In the genomic region with DNA sequence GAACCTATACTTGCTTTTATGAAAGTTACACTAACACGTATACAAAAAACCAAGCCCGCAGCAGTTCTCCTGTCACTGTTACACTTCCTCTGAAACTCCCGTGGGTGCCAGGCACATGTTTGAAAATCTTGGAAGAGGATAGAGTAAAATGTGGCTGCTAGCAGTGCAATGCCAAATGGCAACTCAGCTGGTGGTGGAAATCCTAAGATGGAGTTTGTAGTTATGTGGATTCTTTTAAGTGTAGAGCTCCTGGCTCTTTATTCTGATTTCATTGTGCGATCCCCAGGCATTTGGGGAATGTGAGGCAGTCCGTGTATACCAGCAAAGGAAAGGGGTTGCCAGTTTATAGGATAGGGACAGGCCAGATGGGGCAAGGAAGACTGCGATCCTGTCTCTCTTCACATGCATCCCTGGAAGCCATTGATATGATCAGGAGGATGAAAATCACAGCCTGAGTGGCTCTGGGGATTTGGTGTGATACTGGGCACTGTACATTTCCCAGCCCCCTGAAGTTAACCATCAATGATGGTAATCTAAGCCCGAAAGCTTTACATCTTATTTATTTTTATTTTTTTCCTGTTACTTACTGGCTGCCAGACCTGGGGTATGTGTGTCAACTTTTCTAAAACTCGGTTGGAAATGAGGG, we compare ENCODE assay signal across 10 cellular contexts. TPM values are rescaled to one million over a fixed set of nuclear protein-coding genes. Genes with fewer than 3 reads are reported as not detected.
DNase-seq lines count a peak whose midpoint lies in the region; ATAC-seq and TF ChIP-seq lines count a peak whose summit lies in the region.
"Had no signal": no experiment of that assay in that cellular context is flagged by ENCODE, and none has a peak within 500 bp of the region (broad histone marks: within the 10 kb centered on the region; RNA-seq: fewer than 3 reads in every experiment).

No MANE protein-coding gene starts in this region.

- POLR2A ChIA-PET in activated naive CD8-positive, alpha-beta T cell treated with anti-CD3 and anti-CD28 coated beads, Interleukin-2, amount 10 ng/mL, durations not matched to agents 7 days and 5 days (lab: Charles Lee) = no interaction called here

- peak overlapping the region; percentile 88 for H3K4me3 ChIP-seq in adipocyte (ENCODE audit: low read length)
- peak overlapping the region; percentile 89 for H3K4me3 ChIP-seq in iPS-20b (ENCODE audit: low read length)
- H3K4me3 ChIP-seq in SJCRH30 = no peak overlapping the region

- no peaks in the 10 kb centered on the region for H3K27me3 ChIP-seq in adipocyte (replicated peaks; ENCODE audit: control insufficient read depth, insufficient read depth, low read length)
- peaks cover 34% of the 10 kb centered on the region for H3K27me3 ChIP-seq in iPS-20b (ENCODE audit: insufficient read depth, low read length)
- H3K27me3 ChIP-seq in SJCRH30 = no peaks in the 10 kb centered on the region

- H3K36me3 Mint-ChIP-seq in activated naive CD8-positive, alpha-beta T cell treated with anti-CD3 and anti-CD28 coated beads, Interleukin-2, amount 10 ng/mL, durations not matched to agents 7 days and 5 days = no peaks in the 10 kb centered on the region
- H3K36me3 Mint-ChIP-seq in activated naive CD8-positive, alpha-beta T cell treated with anti-CD3 and anti-CD28 coated beads, Interleukin-2, amount 50 U/mL, for 24 hours (ENCODE audit: low read depth) = no peaks in the 10 kb centered on the region
- H3K36me3 Mint-ChIP-seq in type B pancreatic cell (no peaks in the 10 kb centered on the region), HFFc6 (ENCODE audit: low read depth) (no peaks in the 10 kb centered on the region)

- no peak overlapping the region for H3K27ac Mint-ChIP-seq in activated naive CD8-positive, alpha-beta T cell treated with anti-CD3 and anti-CD28 coated beads, Interleukin-2, amount 10 ng/mL, durations not matched to agents 7 days and 5 days
- no peak overlapping the region for H3K27ac Mint-ChIP-seq in activated naive CD8-positive, alpha-beta T cell treated with anti-CD3 and anti-CD28 coated beads, Interleukin-2, amount 50 U/mL, for 24 hours
- H3K27ac Mint-ChIP-seq in type B pancreatic cell (no peak overlapping the region), HFFc6 (no peak overlapping the region)

- H3K9me3 ChIP-seq in adipocyte (ENCODE audit: control insufficient read depth, low read length) (no peaks in the 10 kb centered on the region), iPS-20b (ENCODE audit: insufficient read depth, low read depth, low read length) (no peaks in the 10 kb centered on the region), SJCRH30 (replicated peaks) (no peaks in the 10 kb centered on the region)

- no peaks in the 10 kb centered on the region for H3K9me3 Mint-ChIP-seq in activated naive CD8-positive, alpha-beta T cell treated with anti-CD3 and anti-CD28 coated beads, Interleukin-2, amount 10 ng/mL, durations not matched to agents 7 days and 5 days
- no peaks in the 10 kb centered on the region for H3K9me3 Mint-ChIP-seq in activated naive CD8-positive, alpha-beta T cell treated with anti-CD3 and anti-CD28 coated beads, Interleukin-2, amount 50 U/mL, for 24 hours
- H3K9me3 Mint-ChIP-seq in type B pancreatic cell = no peaks in the 10 kb centered on the region
- H3K9me3 Mint-ChIP-seq in HFFc6 = no peaks in the 10 kb centered on the region; the same call in 1 of the 2 replicates

- H3K4me1 Mint-ChIP-seq in activated naive CD8-positive, alpha-beta T cell treated with anti-CD3 and anti-CD28 coated beads, Interleukin-2, amount 10 ng/mL, durations not matched to agents 7 days and 5 days = peaks cover 7% of the 10 kb centered on the region
- peaks cover 10% of the 10 kb centered on the region for H3K4me1 Mint-ChIP-seq in activated naive CD8-positive, alpha-beta T cell treated with anti-CD3 and anti-CD28 coated beads, Interleukin-2, amount 50 U/mL, for 24 hours
- H3K4me1 Mint-ChIP-seq in type B pancreatic cell (ENCODE audit: unreplicated experiment) (peaks cover 7% of the 10 kb centered on the region), HFFc6 (ENCODE audit: low read depth) (no peaks in the 10 kb centered on the region)

- no peak for DNase-seq in activated naive CD8-positive, alpha-beta T cell treated with anti-CD3 and anti-CD28 coated beads, Interleukin-2, amount 10 ng/mL, durations not matched to agents 7 days and 5 days
- no peak for DNase-seq in activated naive CD8-positive, alpha-beta T cell treated with anti-CD3 and anti-CD28 coated beads, Interleukin-2, amount 50 U/mL, for 24 hours
- DNase-seq in adipocyte (ENCODE audit: low read depth) = peak; percentile 9
- DNase-seq in type B pancreatic cell (ENCODE audit: extremely low spot score, unreplicated experiment) = no peak
- DNase-seq in DMS53 (lab: John Stamatoyannopoulos, UW) = no peak
- DNase-seq in SJCRH30 = no peak
- DNase-seq in HFFc6 = no peak
- DNase-seq: NCI-H345 had no signal

- H3K27ac ChIP-seq in iPS-20b (ENCODE audit: low read length) (no peak overlapping the region), SJCRH30 (no peak overlapping the region)

- peak overlapping the region; percentile 68 for H3K4me3 Mint-ChIP-seq in activated naive CD8-positive, alpha-beta T cell treated with anti-CD3 and anti-CD28 coated beads, Interleukin-2, amount 10 ng/mL, durations not matched to agents 7 days and 5 days
- H3K4me3 Mint-ChIP-seq in activated naive CD8-positive, alpha-beta T cell treated with anti-CD3 and anti-CD28 coated beads, Interleukin-2, amount 50 U/mL, for 24 hours = no peak overlapping the region
- H3K4me3 Mint-ChIP-seq in type B pancreatic cell (peak overlapping the region; percentile 89), HFFc6 (no peak overlapping the region)

- H3K4me1 ChIP-seq in adipocyte (ENCODE audit: control insufficient read depth, insufficient read depth, low read length) (peaks cover 4% of the 10 kb centered on the region), iPS-20b (ENCODE audit: insufficient read depth, low read length) (peaks cover 9% of the 10 kb centered on the region), SJCRH30 (no peaks in the 10 kb centered on the region)

- no peak for ATAC-seq in activated naive CD8-positive, alpha-beta T cell treated with anti-CD3 and anti-CD28 coated beads, Interleukin-2, amount 10 ng/mL, durations not matched to agents 7 days and 5 days (ENCODE audit: low read depth)
- ATAC-seq in activated naive CD8-positive, alpha-beta T cell treated with anti-CD3 and anti-CD28 coated beads, Interleukin-2, amount 50 U/mL, for 24 hours = no peak

- TF ChIP-seq CTCF in type B pancreatic cell (conservative IDR thresholded peaks at IDR 0.05) (no peak), HFFc6 (IDR thresholded peaks at IDR 0.05) (no peak)

- H3K9ac ChIP-seq in adipocyte (ENCODE audit: low read length) (peak overlapping the region; percentile 80), iPS-20b (ENCODE audit: low read depth, low read length) (peak overlapping the region; percentile 80; the same call in 1 of the 2 replicates)

- H3K27me3 Mint-ChIP-seq in activated naive CD8-positive, alpha-beta T cell treated with anti-CD3 and anti-CD28 coated beads, Interleukin-2, amount 10 ng/mL, durations not matched to agents 7 days and 5 days = peaks cover 39% of the 10 kb centered on the region
- H3K27me3 Mint-ChIP-seq in activated naive CD8-positive, alpha-beta T cell treated with anti-CD3 and anti-CD28 coated beads, Interleukin-2, amount 50 U/mL, for 24 hours = peaks cover 26% of the 10 kb centered on the region
- H3K27me3 Mint-ChIP-seq in type B pancreatic cell = peaks cover 38% of the 10 kb centered on the region
- H3K27me3 Mint-ChIP-seq in HFFc6 (ENCODE audit: insufficient read depth) = peaks cover 4% of the 10 kb centered on the region; the same call in 1 of the 2 replicates

- H3K36me3 ChIP-seq in adipocyte (ENCODE audit: control insufficient read depth, insufficient read depth, low read length, severe bottlenecking) (no peaks in the 10 kb centered on the region), iPS-20b (ENCODE audit: insufficient read depth, low read depth, low read length) (no peaks in the 10 kb centered on the region), SJCRH30 (no peaks in the 10 kb centered on the region)

RNA-seq across cellular contexts. Expression of a gene that starts 1.1 kb away (rescaled TPM):
- not detected for total RNA-seq in activated naive CD8-positive, alpha-beta T cell treated with anti-CD3 and anti-CD28 coated beads, Interleukin-2, amount 10 ng/mL, durations not matched to agents 7 days and 5 days
- 3.5 and 4.9 TPM in 2 replicates for total RNA-seq in type B pancreatic cell (ENCODE audit: low replicate concordance)
- not detected in 2 replicates for total RNA-seq in SJCRH30 (2014; rRNA removed; shearing (Covaris generic))
- not detected for total RNA-seq in HFFc6 (2021; fragmentation: NEBNext Ultra II Directional; extraction: Animal tissue kit (Norgen Biotek cat#: 25700))
- total RNA-seq: T-helper 2 cell treated with Interferon-gamma antibody and Interleukin-4, amounts not matched to agents 100 ng/mL and 5 ng/mL, for 36 hours had no signal

Comparison
In these comparisons a context has a peak if more than half of its experiments do, and no peak if none do; other contexts are left out.
1. H3K4me3 Mint-ChIP-seq: peak in activated naive CD8-positive, alpha-beta T cell treated with anti-CD3 and anti-CD28 coated beads, Interleukin-2, amount 10 ng/mL, durations not matched to agents 7 days and 5 days (single experiment) and type B pancreatic cell (single experiment); none in activated naive CD8-positive, alpha-beta T cell treated with anti-CD3 and anti-CD28 coated beads, Interleukin-2, amount 50 U/mL, for 24 hours (single experiment) and HFFc6 (single experiment).